ENCODE assay signal across 8 cellular contexts in genomic region chr9:36470891-36471290, GRCh38.
DNase-seq lines count a peak whose midpoint lies in the region; ATAC-seq and TF ChIP-seq lines count a peak whose summit lies in the region.

No MANE protein-coding gene starts in this region.

- H3K4me1 ChIP-seq in right atrium auricular region = peaks cover 0 to 23% of the 10 kb centered on the region in 2 donors

- no peak for TF ChIP-seq CTCF in right atrium auricular region (IDR thresholded peaks at IDR 0.05)

- peak overlapping the region in 1 of 2 donors; percentile 33 for H3K4me3 ChIP-seq in right atrium auricular region

- H3K4me1 Mint-ChIP-seq in activated naive CD8-positive, alpha-beta T cell treated with anti-CD3 and anti-CD28 coated beads for 36 hours = peaks cover 34% of the 10 kb centered on the region

- H3K36me3 ChIP-seq in right atrium auricular region = no peaks in the 10 kb centered on the region

- peak overlapping the region; percentile 93 for H3K27ac Mint-ChIP-seq in activated naive CD8-positive, alpha-beta T cell treated with anti-CD3 and anti-CD28 coated beads for 36 hours

- DNase-seq in RPMI8226 (peak; percentile 79), right atrium auricular region (ENCODE audit: low spot score) (no peak), NCI-H187 treated with DMSO at 0.1 percent for 48 hours (lab: John Stamatoyannopoulos, UW) (no peak), COLO668 (lab: John Stamatoyannopoulos, UW; ENCODE audit: unreplicated experiment) (no peak)
- DNase-seq in activated naive CD8-positive, alpha-beta T cell treated with anti-CD3 and anti-CD28 coated beads for 36 hours = peak; percentile 74
- DNase-seq in stimulated activated CD4-positive, alpha-beta T cell treated with anti-CD3 and anti-CD28 coated beads, Interleukin-1b, Interleukin-23, amount 100 ng/mL, for 24 hours (ENCODE audit: low read depth in 4 of 4, low spot score in 1 of 4) = peak in 3 of 4 experiments; percentile 10 to 37 (median 33)

- ATAC-seq in GM18499 (IDR thresholded peaks at IDR 0.05; ENCODE audit: insufficient read depth, unreplicated experiment) (peak; percentile 92), HG02763 (IDR thresholded peaks at IDR 0.05; ENCODE audit: unreplicated experiment) (peak; percentile 87)

- H3K27me3 Mint-ChIP-seq in activated naive CD8-positive, alpha-beta T cell treated with anti-CD3 and anti-CD28 coated beads for 36 hours = no peaks in the 10 kb centered on the region

- peak overlapping the region; percentile 51 to 65 for H3K27ac ChIP-seq in right atrium auricular region

- no peaks in the 10 kb centered on the region for H3K27me3 ChIP-seq in right atrium auricular region

- H3K9me3 ChIP-seq in right atrium auricular region = no peaks in the 10 kb centered on the region

- peaks cover 20% of the 10 kb centered on the region for H3K36me3 Mint-ChIP-seq in activated naive CD8-positive, alpha-beta T cell treated with anti-CD3 and anti-CD28 coated beads for 36 hours

- H3K9me3 Mint-ChIP-seq in activated naive CD8-positive, alpha-beta T cell treated with anti-CD3 and anti-CD28 coated beads for 36 hours = no peaks in the 10 kb centered on the region

- H3K4me3 Mint-ChIP-seq in activated naive CD8-positive, alpha-beta T cell treated with anti-CD3 and anti-CD28 coated beads for 36 hours = peak overlapping the region; percentile 79

Comparison
In these comparisons a context has a peak if more than half of its experiments do, and no peak if none do; other contexts are left out.
1. DNase-seq: peak in RPMI8226 (single experiment), activated naive CD8-positive, alpha-beta T cell treated with anti-CD3 and anti-CD28 coated beads for 36 hours (single experiment) and stimulated activated CD4-positive, alpha-beta T cell treated with anti-CD3 and anti-CD28 coated beads, Interleukin-1b, Interleukin-23, amount 100 ng/mL, for 24 hours (3 of 4); none in right atrium auricular region (single experiment), NCI-H187 treated with DMSO at 0.1 percent for 48 hours (single experiment) and COLO668 (single experiment).